In genomic region chr17:6914711-6915110, GRCh38 we compare ENCODE assay signal across 14 cellular contexts.
A peak's percentile ranks its signal among the peaks of the same experiment; 100 is the strongest.
DNase-seq lines count a peak whose midpoint lies in the region; ATAC-seq and TF ChIP-seq lines count a peak whose summit lies in the region.
"Had no signal": no experiment of that assay in that cellular context is flagged by ENCODE, and none has a peak within 500 bp of the region (broad histone marks: within the 10 kb centered on the region; RNA-seq: fewer than 3 reads in every experiment).

No MANE protein-coding gene starts in this region.

- no peaks in the 10 kb centered on the region for H3K27me3 ChIP-seq in MG63
- H3K27me3 ChIP-seq: tibial nerve had no signal

- no peaks in the 10 kb centered on the region for H3K36me3 Mint-ChIP-seq in activated CD8-positive, alpha-beta T cell treated with anti-CD3 and anti-CD28 coated beads for 36 hours (ENCODE audit: low read depth)
- no peaks in the 10 kb centered on the region for H3K36me3 Mint-ChIP-seq in activated CD8-positive, alpha-beta T cell treated with anti-CD3 and anti-CD28 coated beads, Interleukin-2, amount 10 ng/mL, durations not matched to agents 7 days and 5 days (ENCODE audit: low read depth)

- no peaks in the 10 kb centered on the region for H3K9me3 Mint-ChIP-seq in activated CD8-positive, alpha-beta T cell treated with anti-CD3 and anti-CD28 coated beads for 36 hours
- H3K9me3 Mint-ChIP-seq in activated CD8-positive, alpha-beta T cell treated with anti-CD3 and anti-CD28 coated beads, Interleukin-2, amount 10 ng/mL, durations not matched to agents 7 days and 5 days (ENCODE audit: insufficient read depth), result no peaks in the 10 kb centered on the region
- H3K9me3 Mint-ChIP-seq: immature natural killer cell had no signal

- intact Hi-C loops in activated CD8-positive, alpha-beta T cell treated with anti-CD3 and anti-CD28 coated beads for 36 hours (cut with micrococcal nuclease), result loop anchor here (5.0 kb wide), 1 partner anchor 108 kb away; the partner anchor contains the start of gene BCL6B

- CTCF ChIA-PET in activated CD8-positive, alpha-beta T cell treated with anti-CD3 and anti-CD28 coated beads for 36 hours (lab: Charles Lee), result interaction anchor here (0.6 to 12.1 kb wide), 31 partner anchors 8 to 222 kb away, joined by 3 to 284 read pairs (median 4); partner anchors contain the start of genes BCL6B, RNASEK and TEKT1
- CTCF ChIA-PET in activated CD8-positive, alpha-beta T cell treated with anti-CD3 and anti-CD28 coated beads, Interleukin-2, amount 10 ng/mL, durations not matched to agents 7 days and 5 days (lab: Charles Lee), result interaction anchor here (0.6 to 4.9 kb wide), 35 partner anchors 8 to 264 kb away, joined by 3 to 206 read pairs (median 4); partner anchors contain the start of gene BCL6B

- peaks cover 4% of the 10 kb centered on the region for H3K27me3 Mint-ChIP-seq in activated CD8-positive, alpha-beta T cell treated with anti-CD3 and anti-CD28 coated beads for 36 hours
- peaks cover 26% of the 10 kb centered on the region for H3K27me3 Mint-ChIP-seq in activated CD8-positive, alpha-beta T cell treated with anti-CD3 and anti-CD28 coated beads, Interleukin-2, amount 10 ng/mL, durations not matched to agents 7 days and 5 days (ENCODE audit: low read depth)

- in situ Hi-C loops in ACHN (cut with HindIII; ENCODE audit: low pct_ligation_motif_present, low pct_unique_long_range_greater_than_20kb, low sequenced_read_pairs), result no loop called here

- POLR2A ChIA-PET in activated CD8-positive, alpha-beta T cell treated with anti-CD3 and anti-CD28 coated beads for 36 hours (lab: Charles Lee), result interaction anchor here (0.6 to 2.0 kb wide), 5 partner anchors 15 to 118 kb away, joined by 3 to 9 read pairs (median 4); partner anchors contain the start of gene RNASEK
- POLR2A ChIA-PET in activated CD8-positive, alpha-beta T cell treated with anti-CD3 and anti-CD28 coated beads, Interleukin-2, amount 10 ng/mL, durations not matched to agents 7 days and 5 days (lab: Charles Lee), result interaction anchor here (0.5 to 1.5 kb wide), 2 partner anchors 57 to 121 kb away, joined by 3 to 5 read pairs; partner anchors contain the start of gene SLC16A13

- no peak for ATAC-seq in activated CD8-positive, alpha-beta T cell treated with anti-CD3 and anti-CD28 coated beads for 36 hours
- ATAC-seq in activated CD8-positive, alpha-beta T cell treated with anti-CD3 and anti-CD28 coated beads, Interleukin-2, amount 10 ng/mL, durations not matched to agents 7 days and 5 days, result no peak
- peak; percentile 26 for ATAC-seq in omental fat pad (ENCODE audit: low FRiP score)

- H3K9me3 ChIP-seq in MG63, result no peaks in the 10 kb centered on the region
- H3K9me3 ChIP-seq: gastroesophageal sphincter, tibial nerve had no signal

- no peaks in the 10 kb centered on the region for H3K36me3 ChIP-seq in MG63
- H3K36me3 ChIP-seq: gastroesophageal sphincter, tibial nerve had no signal

- peak; percentile 45 for DNase-seq in activated CD8-positive, alpha-beta T cell treated with anti-CD3 and anti-CD28 coated beads for 36 hours
- no peak for DNase-seq in activated CD8-positive, alpha-beta T cell treated with anti-CD3 and anti-CD28 coated beads, Interleukin-2, amount 10 ng/mL, durations not matched to agents 7 days and 5 days
- DNase-seq in MG63 (peak; percentile 5), amniotic epithelial cell (ENCODE audit: low read depth) (peak; percentile 27), omental fat pad (ENCODE audit: low spot score) (no peak), putamen (ENCODE audit: low spot score) (no peak), T-helper 1 cell (no peak), ACHN (no peak)
- DNase-seq: activated T-cell treated with anti-CD3 and anti-CD28 coated beads, Interleukin-2, amount 50 U/mL, for 48 hours; immature natural killer cell; NCI-H187 treated with DMSO at 0.1 percent for 48 hours; stimulated activated CD8-positive, alpha-beta memory T cell treated with anti-CD3 and anti-CD28 coated beads, Interleukin-4, amount 100 ng/mL, for 48 hours had no signal

- peaks cover 6% of the 10 kb centered on the region for H3K4me1 Mint-ChIP-seq in activated CD8-positive, alpha-beta T cell treated with anti-CD3 and anti-CD28 coated beads for 36 hours (ENCODE audit: low read depth)
- peaks cover 14% of the 10 kb centered on the region for H3K4me1 Mint-ChIP-seq in activated CD8-positive, alpha-beta T cell treated with anti-CD3 and anti-CD28 coated beads, Interleukin-2, amount 10 ng/mL, durations not matched to agents 7 days and 5 days (ENCODE audit: low read depth)

- no peak for TF ChIP-seq CTCF in activated CD8-positive, alpha-beta T cell treated with anti-CD3 and anti-CD28 coated beads for 36 hours (IDR thresholded peaks at IDR 0.05)
- no peak for TF ChIP-seq CTCF in omental fat pad (IDR thresholded peaks at IDR 0.05)

- no peak overlapping the region for H3K27ac Mint-ChIP-seq in activated CD8-positive, alpha-beta T cell treated with anti-CD3 and anti-CD28 coated beads for 36 hours
- no peak overlapping the region for H3K27ac Mint-ChIP-seq in activated CD8-positive, alpha-beta T cell treated with anti-CD3 and anti-CD28 coated beads, Interleukin-2, amount 10 ng/mL, durations not matched to agents 7 days and 5 days
- H3K27ac Mint-ChIP-seq: immature natural killer cell had no signal

- H3K4me3 Mint-ChIP-seq in activated CD8-positive, alpha-beta T cell treated with anti-CD3 and anti-CD28 coated beads for 36 hours, result no peak overlapping the region
- H3K4me3 Mint-ChIP-seq in activated CD8-positive, alpha-beta T cell treated with anti-CD3 and anti-CD28 coated beads, Interleukin-2, amount 10 ng/mL, durations not matched to agents 7 days and 5 days, result no peak overlapping the region

- H3K4me3 ChIP-seq in MG63, result no peak overlapping the region

Comparison
In these comparisons a context has a peak if more than half of its experiments do, and no peak if none do; other contexts are left out.
1. DNase-seq: peak in activated CD8-positive, alpha-beta T cell treated with anti-CD3 and anti-CD28 coated beads for 36 hours (single experiment), MG63 (single experiment) and amniotic epithelial cell (single experiment); none in activated CD8-positive, alpha-beta T cell treated with anti-CD3 and anti-CD28 coated beads, Interleukin-2, amount 10 ng/mL, durations not matched to agents 7 days and 5 days (single experiment), omental fat pad (single experiment), putamen (single experiment), T-helper 1 cell (0 of 5) and ACHN (single experiment).